ENCODE assay signal across 20 cellular contexts in genomic region chr12:22541496-22541895, GRCh38. TPM values are rescaled to one million over a fixed set of nuclear protein-coding genes. Genes with fewer than 3 reads are reported as not detected.
DNase-seq lines count a peak whose midpoint lies in the region; ATAC-seq and TF ChIP-seq lines count a peak whose summit lies in the region.
"Had no signal": no experiment of that assay in that cellular context is flagged by ENCODE, and none has a peak within 500 bp of the region (broad histone marks: within the 10 kb centered on the region; RNA-seq: fewer than 3 reads in every experiment).

No MANE protein-coding gene starts in this region.

- no peak overlapping the region for H3K4me3 ChIP-seq in CD8-positive, alpha-beta memory T cell (ENCODE audit: low read length)
- H3K4me3 ChIP-seq: GM23248, right lobe of liver had no signal

- H3K36me3 ChIP-seq in CD8-positive, alpha-beta memory T cell (ENCODE audit: insufficient read depth, low read length): no peaks in the 10 kb centered on the region
- H3K36me3 ChIP-seq: right lobe of liver had no signal

- CTCF ChIA-PET in CD8-positive, alpha-beta memory T cell (lab: Charles Lee): interaction anchor here (1.8 kb wide), 1 partner anchor 12 kb away, joined by 5 read pairs; no protein-coding TSS in a partner anchor
- CTCF ChIA-PET in activated B cell treated with CpG ODN at 0.5 μM for 24 hours (lab: Charles Lee): interaction anchor here (2.1 kb wide), 1 partner anchor 12 kb away, joined by 5 read pairs; no protein-coding TSS in a partner anchor

- peaks cover 3% of the 10 kb centered on the region for H3K9me3 Mint-ChIP-seq in activated CD4-positive, alpha-beta T cell treated with anti-CD3 and anti-CD28 coated beads, Interleukin-2, amount 10 ng/mL, durations not matched to agents 24 days and 14 days
- no peaks in the 10 kb centered on the region for H3K9me3 Mint-ChIP-seq in CD8-positive, alpha-beta memory T cell
- peaks cover 5% of the 10 kb centered on the region for H3K9me3 Mint-ChIP-seq in activated B cell treated with CpG ODN at 0.5 μM for 24 hours
- H3K9me3 Mint-ChIP-seq in naive thymus-derived CD8-positive, alpha-beta T cell: peaks cover 0 to 4% (median 0%) of the 10 kb centered on the region in 9 donors
- H3K9me3 Mint-ChIP-seq: mesothelial cell of epicardium had no signal

- peaks cover 45% of the 10 kb centered on the region for H3K4me1 ChIP-seq in CD8-positive, alpha-beta memory T cell (ENCODE audit: insufficient read depth, low read length)

- H3K36me3 Mint-ChIP-seq in activated CD4-positive, alpha-beta T cell treated with anti-CD3 and anti-CD28 coated beads, Interleukin-2, amount 10 ng/mL, durations not matched to agents 24 days and 14 days (ENCODE audit: low read depth): peaks cover 36% of the 10 kb centered on the region
- peaks cover 6 to 29% (median 11%) of the 10 kb centered on the region in 3 donors for H3K36me3 Mint-ChIP-seq in CD8-positive, alpha-beta memory T cell
- H3K36me3 Mint-ChIP-seq in activated B cell treated with CpG ODN at 0.5 μM for 24 hours (ENCODE audit: low read depth): peaks cover 29% of the 10 kb centered on the region
- H3K36me3 Mint-ChIP-seq in naive thymus-derived CD8-positive, alpha-beta T cell: peaks cover 0 to 20% (median 5%) of the 10 kb centered on the region in 3 donors

- intact Hi-C loops in activated CD4-positive, alpha-beta T cell treated with anti-CD3 and anti-CD28 coated beads, Interleukin-2, amount 10 ng/mL, durations not matched to agents 24 days and 14 days (cut with micrococcal nuclease): loop anchor here (5.0 kb wide), 2 partner anchors 884 to 1039 kb away; partner anchors contain the start of genes GOLT1B, LDHB and RECQL
- intact Hi-C loops in activated B cell treated with CpG ODN at 0.5 μM for 24 hours (cut with micrococcal nuclease): no loop called here
- intact Hi-C loops in posterior vena cava (cut with DNase I): loop anchor here (10.0 kb wide), 1 partner anchor 83 kb away; the partner anchor contains the start of gene ETNK1 (in 2 of the 2)

- H3K27ac Mint-ChIP-seq in activated CD4-positive, alpha-beta T cell treated with anti-CD3 and anti-CD28 coated beads, Interleukin-2, amount 10 ng/mL, durations not matched to agents 24 days and 14 days: peak overlapping the region; percentile 2
- H3K27ac Mint-ChIP-seq in CD8-positive, alpha-beta memory T cell: peak overlapping the region in 1 of 8 donors; percentile 14
- H3K27ac Mint-ChIP-seq in activated B cell treated with CpG ODN at 0.5 μM for 24 hours: peak overlapping the region; percentile 30
- peak overlapping the region in 2 of 10 donors; percentile 57 to 95 for H3K27ac Mint-ChIP-seq in naive thymus-derived CD8-positive, alpha-beta T cell
- H3K27ac Mint-ChIP-seq: mesothelial cell of epicardium had no signal

- peaks cover 52% of the 10 kb centered on the region for H3K4me1 Mint-ChIP-seq in activated CD4-positive, alpha-beta T cell treated with anti-CD3 and anti-CD28 coated beads, Interleukin-2, amount 10 ng/mL, durations not matched to agents 24 days and 14 days
- peaks cover 55 to 73% (median 68%) of the 10 kb centered on the region in 3 donors for H3K4me1 Mint-ChIP-seq in CD8-positive, alpha-beta memory T cell
- H3K4me1 Mint-ChIP-seq in activated B cell treated with CpG ODN at 0.5 μM for 24 hours: peaks cover 61% of the 10 kb centered on the region
- H3K4me1 Mint-ChIP-seq in naive thymus-derived CD8-positive, alpha-beta T cell: peaks cover 38 to 71% (median 63%) of the 10 kb centered on the region in 4 donors

- no peaks in the 10 kb centered on the region for H3K9me3 ChIP-seq in CD8-positive, alpha-beta memory T cell (ENCODE audit: low read length)
- H3K9me3 ChIP-seq: right lobe of liver, SK-N-SH had no signal

- H3K27me3 ChIP-seq in CD8-positive, alpha-beta memory T cell (ENCODE audit: insufficient read depth, low read length, poor library complexity, severe bottlenecking): no peaks in the 10 kb centered on the region
- H3K27me3 ChIP-seq: right lobe of liver had no signal

- TF ChIP-seq CTCF in activated B cell treated with CpG ODN at 0.5 μM for 24 hours (IDR thresholded peaks at IDR 0.05): no peak

- H3K27me3 Mint-ChIP-seq in activated CD4-positive, alpha-beta T cell treated with anti-CD3 and anti-CD28 coated beads, Interleukin-2, amount 10 ng/mL, durations not matched to agents 24 days and 14 days: peaks cover 4% of the 10 kb centered on the region
- H3K27me3 Mint-ChIP-seq in CD8-positive, alpha-beta memory T cell: peaks cover 0 to 5% of the 10 kb centered on the region in 2 donors
- no peaks in the 10 kb centered on the region for H3K27me3 Mint-ChIP-seq in activated B cell treated with CpG ODN at 0.5 μM for 24 hours
- no peaks in the 10 kb centered on the region for H3K27me3 Mint-ChIP-seq in naive thymus-derived CD8-positive, alpha-beta T cell

- no peak for DNase-seq in activated CD4-positive, alpha-beta T cell treated with anti-CD3 and anti-CD28 coated beads, Interleukin-2, amount 10 ng/mL, durations not matched to agents 24 days and 14 days
- DNase-seq in activated CD4-positive, alpha-beta T cell treated with anti-CD3 and anti-CD28 coated beads for 1 hour: no peak
- DNase-seq in CD8-positive, alpha-beta memory T cell: no peak
- DNase-seq in activated B cell treated with CpG ODN at 0.5 μM for 24 hours (no peak), posterior vena cava (ENCODE audit: low spot score) (no peak)
- no peak for DNase-seq in naive thymus-derived CD8-positive, alpha-beta T cell
- DNase-seq: activated CD8-positive, alpha-beta memory T cell treated with anti-CD3 and anti-CD28 coated beads for 24 hours; activated effector memory CD4-positive, alpha-beta T cell treated with anti-CD3 and anti-CD28 coated beads, Interleukin-2, amount 50 U/mL, for 16 hours; GDM1; GM23248; left colon; NCI-H1092; NCI-H2171; NCI-H748 treated with DMSO at 0.1 percent for 48 hours; right lobe of liver; SK-N-SH had no signal

- POLR2A ChIA-PET in CD8-positive, alpha-beta memory T cell (lab: Charles Lee): no interaction called here
- POLR2A ChIA-PET in activated B cell treated with CpG ODN at 0.5 μM for 24 hours (lab: Charles Lee): no interaction called here
- POLR2A ChIA-PET in naive thymus-derived CD8-positive, alpha-beta T cell (lab: Charles Lee): no interaction called here

- no peak for ATAC-seq in activated B cell treated with CpG ODN at 0.5 μM for 24 hours (ENCODE audit: low read depth)
- no peak for ATAC-seq in naive thymus-derived CD8-positive, alpha-beta T cell
- no peak for ATAC-seq in HG02884 (IDR thresholded peaks at IDR 0.05; ENCODE audit: unreplicated experiment)
- ATAC-seq in GM18517 (IDR thresholded peaks at IDR 0.05; ENCODE audit: unreplicated experiment): no peak
- ATAC-seq: left colon, right lobe of liver had no signal

- no peak overlapping the region for H3K27ac ChIP-seq in CD8-positive, alpha-beta memory T cell (ENCODE audit: low read depth, low read length)
- H3K27ac ChIP-seq: coronary artery, GM23248, right lobe of liver had no signal

- H3K4me3 Mint-ChIP-seq in activated CD4-positive, alpha-beta T cell treated with anti-CD3 and anti-CD28 coated beads, Interleukin-2, amount 10 ng/mL, durations not matched to agents 24 days and 14 days: peak overlapping the region; percentile 92
- peak overlapping the region in 5 of 7 donors; percentile 4 to 39 (median 24) for H3K4me3 Mint-ChIP-seq in CD8-positive, alpha-beta memory T cell
- H3K4me3 Mint-ChIP-seq in activated B cell treated with CpG ODN at 0.5 μM for 24 hours: no peak overlapping the region
- H3K4me3 Mint-ChIP-seq in naive thymus-derived CD8-positive, alpha-beta T cell: peak overlapping the region in 8 of 10 donors; percentile 0 to 96 (median 70)
- H3K4me3 Mint-ChIP-seq: mesothelial cell of epicardium had no signal

RNA-seq across cellular contexts. Expression of gene C2CD5, which starts 2.8 kb away (rescaled TPM):
- 31.4 and 35.1 TPM in 2 replicates for total RNA-seq in activated CD4-positive, alpha-beta T cell treated with anti-CD3 and anti-CD28 coated beads, Interleukin-2, amount 10 ng/mL, durations not matched to agents 24 days and 14 days
- total RNA-seq in CD8-positive, alpha-beta memory T cell: 10 to 100 TPM; 25.3 to 26.2 TPM
- 17.9 TPM for polyA plus RNA-seq in CD8-positive, alpha-beta memory T cell
- total RNA-seq in activated B cell treated with CpG ODN at 0.5 μM for 24 hours: 30.7 and 38.4 TPM in 2 replicates
- 10 to 100 TPM; 43.3 to 44.2 TPM for total RNA-seq in naive thymus-derived CD8-positive, alpha-beta T cell
- 10 to 100 TPM; 10.1 to 16.7 (median 13.3) TPM for polyA plus RNA-seq in naive thymus-derived CD8-positive, alpha-beta T cell
- total RNA-seq in posterior vena cava: 10 to 100 TPM; 31.0 to 34.7 TPM
